8 cellular contexts compared by ENCODE assay signal in genomic region chr22:46762238-46763050, GRCh38. TPM values are rescaled to one million over a fixed set of nuclear protein-coding genes. Genes with fewer than 3 reads are reported as not detected.
DNase-seq lines count a peak whose midpoint lies in the region; ATAC-seq, FAIRE-seq and TF ChIP-seq lines count a peak whose summit lies in the region.

A gene with protein sequence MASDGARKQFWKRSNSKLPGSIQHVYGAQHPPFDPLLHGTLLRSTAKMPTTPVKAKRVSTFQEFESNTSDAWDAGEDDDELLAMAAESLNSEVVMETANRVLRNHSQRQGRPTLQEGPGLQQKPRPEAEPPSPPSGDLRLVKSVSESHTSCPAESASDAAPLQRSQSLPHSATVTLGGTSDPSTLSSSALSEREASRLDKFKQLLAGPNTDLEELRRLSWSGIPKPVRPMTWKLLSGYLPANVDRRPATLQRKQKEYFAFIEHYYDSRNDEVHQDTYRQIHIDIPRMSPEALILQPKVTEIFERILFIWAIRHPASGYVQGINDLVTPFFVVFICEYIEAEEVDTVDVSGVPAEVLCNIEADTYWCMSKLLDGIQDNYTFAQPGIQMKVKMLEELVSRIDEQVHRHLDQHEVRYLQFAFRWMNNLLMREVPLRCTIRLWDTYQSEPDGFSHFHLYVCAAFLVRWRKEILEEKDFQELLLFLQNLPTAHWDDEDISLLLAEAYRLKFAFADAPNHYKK (plus strand): TSS chr22:46762650. CDS start chr22:46762787, 137 bp downstream.

- H3K4me1 ChIP-seq in A549 (peaks cover 23% of the 10 kb centered on the region), mammary epithelial cell (ENCODE audit: insufficient read depth, low read length) (peaks cover 11% of the 10 kb centered on the region), iPS-20b (ENCODE audit: insufficient read depth, low read length) (peaks cover 5% of the 10 kb centered on the region; the same call in 1 of the 2 replicates)

- no peak for TF ChIP-seq EP300 in A549 (IDR thresholded peaks at IDR 0.05)

- H3K27ac ChIP-seq in A549 (peak within 1 kb of the TSS; percentile 97 to 99), mammary epithelial cell (ENCODE audit: insufficient read depth, low read depth, low read length) (peak within 1 kb of the TSS; percentile 84), iPS-20b (ENCODE audit: low read length) (peak within 1 kb of the TSS; percentile 98), skin epidermis (peak within 1 kb of the TSS; percentile 77 to 99 (median 95))

- no peak for FAIRE-seq in A549 (lab: Jason Lieb, UNC)

- H3K36me3 ChIP-seq in mammary epithelial cell (ENCODE audit: insufficient read depth, low read length) (no peaks in the 10 kb centered on the region), iPS-20b (ENCODE audit: insufficient read depth, low read depth, low read length) (peaks cover 9% of the 10 kb centered on the region; the same call in 1 of the 2 replicates)

- no peak for TF ChIP-seq RAD21 in A549 (conservative IDR thresholded peaks at IDR 0.05 in 1 of 2, IDR thresholded peaks at IDR 0.05 in 1 of 2)

- dilution Hi-C loops in mammary epithelial cell (cut with HindIII; ENCODE audit: low sequenced_read_pairs): no loop called here

- peak within 1 kb of the TSS; percentile 98 for H3K4me3 ChIP-seq in A549
- peak within 1 kb of the TSS; percentile 98 for H3K4me3 ChIP-seq in WI38 (ENCODE audit: low read depth, low read length)
- H3K4me3 ChIP-seq in mammary epithelial cell (replicated peaks in 1 of 3; ENCODE audit: insufficient read depth in 1 of 3, low read depth in 2 of 3, low read length in 3 of 3): peak within 1 kb of the TSS; percentile 87 to 100 (median 98)
- H3K4me3 ChIP-seq in iPS-20b (ENCODE audit: low read length): peak within 1 kb of the TSS; percentile 99
- H3K4me3 ChIP-seq in skin epidermis: peak within 1 kb of the TSS; percentile 57 to 97 (median 83)

- H2AFZ ChIP-seq in mammary epithelial cell (ENCODE audit: low read depth, low read length): peak within 1 kb of the TSS; percentile 91

- H3K9me3 ChIP-seq in A549 (no peaks in the 10 kb centered on the region), mammary epithelial cell (replicated peaks; ENCODE audit: insufficient read depth, low read length) (no peaks in the 10 kb centered on the region), iPS-20b (ENCODE audit: insufficient read depth, low read depth, low read length) (no peaks in the 10 kb centered on the region)

- peak within 1 kb of the TSS; percentile 97 for H3K4me2 ChIP-seq in A549
- peak within 1 kb of the TSS; percentile 95 for H3K4me2 ChIP-seq in mammary epithelial cell (ENCODE audit: insufficient read depth, low read depth, low read length)

- in situ Hi-C loops in mammary epithelial cell (cut with MboI; ENCODE audit: low sequenced_read_pairs in 2 of 2): loop anchor here (5.0 to 25.0 kb wide), 2 partner anchors 35 to 400 kb away; no protein-coding TSS in a partner anchor

- H3K9ac ChIP-seq in mammary epithelial cell (ENCODE audit: insufficient read depth, low read length) (peak within 1 kb of the TSS; percentile 96), iPS-20b (ENCODE audit: low read depth, low read length) (peak within 1 kb of the TSS; percentile 100)

- POLR2A ChIA-PET in A549 (lab: Yijun Ruan, JAX): interaction anchor here (0.6 to 2.5 kb wide), 19 partner anchors 8 to 575 kb away, joined by 3 to 43 read pairs (median 5); partner anchors contain the start of gene CELSR1

- H3K27me3 ChIP-seq in mammary epithelial cell (ENCODE audit: insufficient read depth, low read length): no peaks in the 10 kb centered on the region
- H3K27me3 ChIP-seq in iPS-20b (ENCODE audit: insufficient read depth, low read length): no peaks in the 10 kb centered on the region

- ATAC-seq in A549 (peak; percentile 95 to 96), GM18867 (IDR thresholded peaks at IDR 0.05; ENCODE audit: unreplicated experiment) (peak; percentile 79), HG03103 (IDR thresholded peaks at IDR 0.05; ENCODE audit: low read depth, unreplicated experiment) (peak; percentile 79)

- H4K20me1 ChIP-seq in mammary epithelial cell (ENCODE audit: insufficient read depth, low read length): no peaks in the 10 kb centered on the region

- no TSS peak for BruUV-seq in mammary epithelial cell (replicated peaks; lab: Mats Ljungman, UMichigan)

- no peak for TF ChIP-seq CTCF in A549 (IDR thresholded peaks at IDR 0.05)
- no peak for TF ChIP-seq CTCF in WI38 (IDR thresholded peaks at IDR 0.05; ENCODE audit: low read depth, low read length)
- peak in 1 of 2 donors; percentile 3 for TF ChIP-seq CTCF in mammary epithelial cell (conservative IDR thresholded peaks at IDR 0.05 in 1 of 2, IDR thresholded peaks at IDR 0.05 in 1 of 2; ENCODE audit: extremely low read depth in 1 of 2, insufficient read depth in 1 of 2, low read depth in 1 of 2, low read length in 2 of 2)

- intact Hi-C loops in mammary epithelial cell (cut with micrococcal nuclease): loop anchor here (1.0 kb wide), 2 partner anchors 12 to 199 kb away; no protein-coding TSS in a partner anchor

- TF ChIP-seq POLR2A in A549 (IDR thresholded peaks at IDR 0.05; ENCODE audit: low read length): peak; percentile 95

- H3K79me2 ChIP-seq in mammary epithelial cell (ENCODE audit: insufficient read depth, low read length): peaks cover 65% of the 10 kb centered on the region

- CTCF ChIA-PET in A549 (lab: Yijun Ruan, JAX) (interaction anchor here (0.8 to 3.2 kb wide), 7 partner anchors 21 to 199 kb away, joined by 3 to 13 read pairs (median 4); no protein-coding TSS in a partner anchor), mammary epithelial cell (lab: Charles Lee; ENCODE audit: low non-redundant PET) (interaction anchor here (0.6 kb wide), 1 partner anchor 141 kb away, joined by 4 read pairs; no protein-coding TSS in a partner anchor)

- DNase-seq in A549 (ENCODE audit: low read depth in 1 of 2, low spot score in 1 of 2): peak; percentile 89 to 93
- DNase-seq in NCI-H2227 (lab: John Stamatoyannopoulos, UW; ENCODE audit: unreplicated experiment): peak; percentile 95
- DNase-seq in mammary epithelial cell: peak; percentile 88

- 3% methylated on average over 10 of the region's 66 CpGs for WGBS in A549 (ENCODE audit: missing lambda C conversion rate)
- WGBS in mammary epithelial cell (ENCODE audit: low coverage, missing lambda C conversion rate): under 1% methylated on average over 45 of the region's 66 CpGs

TF ChIP-seq in A549, 52 proteins besides CTCF, POLR2A, EP300 and RAD21 (continues in another document):
- TF ChIP-seq BHLHE40 (IDR thresholded peaks at IDR 0.05; ENCODE audit: low read depth, low read length) (no peak), SREBF2 (IDR thresholded peaks at IDR 0.05) (no peak), HOXB13 (CRISPR knock-in tag; IDR thresholded peaks at IDR 0.05; ENCODE audit: low read depth) (no peak), FOSL2 (IDR thresholded peaks at IDR 0.05) (no peak), FOSL2 (CRISPR knock-in tag; IDR thresholded peaks at IDR 0.05) (no peak), FOXS1 (CRISPR knock-in tag; IDR thresholded peaks at IDR 0.05) (no peak), ZC3H11A (IDR thresholded peaks at IDR 0.05) (no peak), HDAC2 (IDR thresholded peaks at IDR 0.05) (no peak), FOSB (CRISPR knock-in tag; IDR thresholded peaks at IDR 0.05) (no peak), HOXA7 (CRISPR knock-in tag; IDR thresholded peaks at IDR 0.05) (no peak), KDM1A (IDR thresholded peaks at IDR 0.05; ENCODE audit: low read depth) (no peak), NR3C1 (IDR thresholded peaks at IDR 0.05) (no peak), CBX8 (IDR thresholded peaks at IDR 0.05) (no peak), CHD2 (IDR thresholded peaks at IDR 0.05; ENCODE audit: low read length, partially characterized antibody) (no peak), ZFP36 (IDR thresholded peaks at IDR 0.05; ENCODE audit: borderline replicate concordance, partially characterized antibody) (no peak), RARB (CRISPR knock-in tag; IDR thresholded peaks at IDR 0.05) (no peak), TFCP2L1 (CRISPR knock-in tag; IDR thresholded peaks at IDR 0.05) (no peak), ESRRA (IDR thresholded peaks at IDR 0.05; ENCODE audit: borderline replicate concordance, low read length) (no peak), SMC3 (IDR thresholded peaks at IDR 0.05) (no peak; the same call in 2 of the 3 replicates), EHMT2 (IDR thresholded peaks at IDR 0.05; ENCODE audit: low read depth) (no peak), EHF (CRISPR knock-in tag; IDR thresholded peaks at IDR 0.05) (no peak)
- TF ChIP-seq, protein P1, sequence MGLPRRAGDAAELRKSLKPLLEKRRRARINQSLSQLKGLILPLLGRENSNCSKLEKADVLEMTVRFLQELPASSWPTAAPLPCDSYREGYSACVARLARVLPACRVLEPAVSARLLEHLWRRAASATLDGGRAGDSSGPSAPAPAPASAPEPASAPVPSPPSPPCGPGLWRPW (IDR thresholded peaks at IDR 0.05): no peak
- TF ChIP-seq, protein P2, sequence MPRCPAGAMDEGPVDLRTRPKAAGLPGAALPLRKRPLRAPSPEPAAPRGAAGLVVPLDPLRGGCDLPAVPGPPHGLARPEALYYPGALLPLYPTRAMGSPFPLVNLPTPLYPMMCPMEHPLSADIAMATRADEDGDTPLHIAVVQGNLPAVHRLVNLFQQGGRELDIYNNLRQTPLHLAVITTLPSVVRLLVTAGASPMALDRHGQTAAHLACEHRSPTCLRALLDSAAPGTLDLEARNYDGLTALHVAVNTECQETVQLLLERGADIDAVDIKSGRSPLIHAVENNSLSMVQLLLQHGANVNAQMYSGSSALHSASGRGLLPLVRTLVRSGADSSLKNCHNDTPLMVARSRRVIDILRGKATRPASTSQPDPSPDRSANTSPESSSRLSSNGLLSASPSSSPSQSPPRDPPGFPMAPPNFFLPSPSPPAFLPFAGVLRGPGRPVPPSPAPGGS (IDR thresholded peaks at IDR 0.05): peak; percentile 89
- TF ChIP-seq, protein P3, sequence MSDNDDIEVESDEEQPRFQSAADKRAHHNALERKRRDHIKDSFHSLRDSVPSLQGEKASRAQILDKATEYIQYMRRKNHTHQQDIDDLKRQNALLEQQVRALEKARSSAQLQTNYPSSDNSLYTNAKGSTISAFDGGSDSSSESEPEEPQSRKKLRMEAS (IDR thresholded peaks at IDR 0.05): peak; percentile 90

RNA-seq across cellular contexts. Expression of the gene that starts here (rescaled TPM):
- 10.4 and 10.8 TPM in 2 replicates for polyA plus RNA-seq in A549 (2011; rRNA removed)
- 11.2 and 11.7 TPM in 2 replicates for polyA plus RNA-seq in A549 (2012; cell fraction: cytosol; rRNA removed)
- polyA plus RNA-seq in A549 (2012; cell fraction: nucleus; rRNA removed): 11.0 and 12.8 TPM in 2 replicates
- polyA plus RNA-seq in A549 (2017; fragmentation: RNase III; extraction: RNeasy Plus Mini Kit Qiagen cat#74134 plus additional on column Dnase treatment): 8.2 to 9.7 TPM (median 8.9 TPM) in 3 replicates
- polyA minus RNA-seq in A549 (2011; rRNA and poly(A)+ RNA removed): 8.2 and 12.6 TPM in 2 replicates
- 10 to 100 TPM; 19.3 to 27.0 TPM for total RNA-seq in mammary epithelial cell
- polyA plus RNA-seq in mammary epithelial cell: 17.0 TPM
- 6.4 TPM for polyA minus RNA-seq in mammary epithelial cell

Comparison
In these comparisons a context has a peak if more than half of its experiments do, and no peak if none do; other contexts are left out.
1. Peak in every context shown above with its lines: DNase-seq, ATAC-seq, H3K4me3 ChIP-seq and H3K27ac ChIP-seq.